8 cellular contexts compared by ENCODE assay signal in genomic region chr20:62816879-62817873, GRCh38. TPM values are rescaled to one million over a fixed set of nuclear protein-coding genes. Genes with fewer than 3 reads are reported as not detected.
DNase-seq lines count a peak whose midpoint lies in the region; ATAC-seq and TF ChIP-seq lines count a peak whose summit lies in the region.

TSS of gene COL9A3 (plus strand) at chr20:62817050. CDS start at chr20:62817065, 15 bp downstream.

- TF ChIP-seq POLR2A in Peyer's patch (IDR thresholded peaks at IDR 0.05) = no peak

- no peaks in the 10 kb centered on the region for H3K9me3 ChIP-seq in Peyer's patch
- H3K9me3 ChIP-seq in psoas muscle = no peaks in the 10 kb centered on the region

- H3K36me3 ChIP-seq in Peyer's patch (peaks cover 0 to 13% (median 0%) of the 10 kb centered on the region in 3 donors), psoas muscle (ENCODE audit: insufficient read depth in 1 of 2, low read depth in 1 of 2) (peaks cover 0 to 12% of the 10 kb centered on the region in 2 donors)

- H3K4me1 ChIP-seq in Peyer's patch = peaks cover 8 to 45% (median 19%) of the 10 kb centered on the region in 4 donors
- peaks cover 14% of the 10 kb centered on the region for H3K4me1 ChIP-seq in psoas muscle

- H3K27me3 ChIP-seq in Peyer's patch (peaks cover 0 to 38% of the 10 kb centered on the region in 2 donors), psoas muscle (ENCODE audit: insufficient read depth in 3 of 3, low read length in 2 of 3) (peaks cover 0 to 60% (median 33%) of the 10 kb centered on the region in 3 donors)

- H3K27ac ChIP-seq in Peyer's patch = no peak within 1 kb of the TSS
- H3K27ac ChIP-seq in psoas muscle = no peak within 1 kb of the TSS

- no peak for ATAC-seq in psoas muscle

- H3K4me3 ChIP-seq in Peyer's patch (peak within 1 kb of the TSS in 3 of 4 donors; percentile 34 to 44 (median 41)), psoas muscle (peak within 1 kb of the TSS; percentile 40)

- intact Hi-C loops in head of caudate nucleus (cut with DNase I) = no loop called here
- intact Hi-C loops in psoas muscle (cut with DNase I) = no loop called here

- TF ChIP-seq CTCF in Peyer's patch (IDR thresholded peaks at IDR 0.05) (no peak), psoas muscle (IDR thresholded peaks at IDR 0.05) (no peak)

- DNase-seq in DMS53 (lab: John Stamatoyannopoulos, UW) = peak; percentile 41
- DNase-seq in DMS53 treated with DMSO at 0.1 percent for 48 hours (lab: John Stamatoyannopoulos, UW; ENCODE audit: unreplicated experiment) = no peak
- no peak for DNase-seq in Peyer's patch
- peak in 38 of 42 donors; percentile 52 to 90 (median 78) for DNase-seq in head of caudate nucleus
- no peak for DNase-seq in psoas muscle
- no peak for DNase-seq in NCI-H2107 treated with DMSO at 0.1 percent for 48 hours (lab: John Stamatoyannopoulos, UW; ENCODE audit: unreplicated experiment)
- DNase-seq in T-helper 9 cell = no peak
- DNase-seq in HCEC 1CT = no peak

- WGBS in psoas muscle, 3 donors = 7 to 10% (median 9%) methylated on average over 29 to 109 of the region's 109 CpGs

RNA-seq across cellular contexts. Expression of gene COL9A3, which starts in this region (rescaled TPM):
- total RNA-seq in Peyer's patch (10 to 100 TPM in 1 of 4 donors, 1 to 10 TPM in 3; 3.3 to 19.8 (median 4.1) TPM), psoas muscle (under 1 TPM in 3 of 4 donors, not detected in 1; 0.27 to 0.67 (median 0.40) TPM)
- polyA plus RNA-seq in psoas muscle = under 1 TPM; 0.51 to 0.86 (median 0.67) TPM

Comparison
In these comparisons a context has a peak if more than half of its experiments do, and no peak if none do; other contexts are left out.
1. DNase-seq: peak in DMS53 (single experiment) and head of caudate nucleus (38 of 42); none in DMS53 treated with DMSO at 0.1 percent for 48 hours (single experiment), Peyer's patch (0 of 3), psoas muscle (0 of 2), NCI-H2107 treated with DMSO at 0.1 percent for 48 hours (single experiment), T-helper 9 cell (single experiment) and HCEC 1CT (single experiment).